ENCODE assay signal across 19 cellular contexts in genomic region chr1:61264825-61265242, GRCh38.
DNase-seq lines count a peak whose midpoint lies in the region; ATAC-seq, FAIRE-seq and TF ChIP-seq lines count a peak whose summit lies in the region.
"Had no signal": no experiment of that assay in that cellular context is flagged by ENCODE, and none has a peak within 500 bp of the region (broad histone marks: within the 10 kb centered on the region; RNA-seq: fewer than 3 reads in every experiment).

No MANE protein-coding gene starts in this region.

- no TSS peak for BruUV-seq in HepG2 (replicated peaks; lab: Mats Ljungman, UMichigan)
- BruUV-seq in K562 (replicated peaks; lab: Mats Ljungman, UMichigan): no TSS peak

- H2AFZ ChIP-seq in HepG2 (ENCODE audit: low read length): no peak overlapping the region
- peak overlapping the region; percentile 61 for H2AFZ ChIP-seq in K562 (ENCODE audit: low read depth, low read length)

- WGBS in HepG2 (ENCODE audit: low lambda C conversion rate): 6% methylated on average over 4 of the region's 4 CpGs
- 95% methylated on average over 4 of the region's 4 CpGs for WGBS in right lobe of liver (ENCODE audit: insufficient coverage, low coverage, low lambda C conversion rate, missing lambda C conversion rate)
- 35% methylated on average over 4 of the region's 4 CpGs for WGBS in K562 (ENCODE audit: insufficient coverage, low coverage, missing lambda C conversion rate)
- 83 to 87% (median 86%) methylated on average over 4 of the region's 4 CpGs for WGBS in small intestine, 3 donors
- 94 to 96% methylated on average over 4 of the region's 4 CpGs for WGBS in heart right ventricle, 2 donors

- no peaks in the 10 kb centered on the region for H3K36me3 ChIP-seq in HepG2 (replicated peaks in 1 of 2; ENCODE audit: control insufficient read depth in 1 of 2, insufficient read depth in 2 of 2, low read length in 2 of 2)
- H3K36me3 ChIP-seq in right lobe of liver: no peaks in the 10 kb centered on the region
- no peaks in the 10 kb centered on the region; the same call in 1 of the 3 replicates for H3K36me3 ChIP-seq in K562 (ENCODE audit: control insufficient read depth, insufficient read depth, low read length)
- H3K36me3 ChIP-seq in small intestine (ENCODE audit: control insufficient read depth in 2 of 2, insufficient read depth in 2 of 2, low read length in 2 of 2): no peaks in the 10 kb centered on the region
- H3K36me3 ChIP-seq in heart right ventricle: no peaks in the 10 kb centered on the region
- H3K36me3 ChIP-seq: BE2C, BLaER1 had no signal

- peak; percentile 96 for ATAC-seq in HepG2
- ATAC-seq in right lobe of liver: no peak
- peak; percentile 71 for ATAC-seq in K562
- ATAC-seq in heart right ventricle: no peak

- H3K27me3 ChIP-seq in HepG2 (ENCODE audit: control insufficient read depth in 1 of 2, insufficient read depth in 2 of 2, low read length in 2 of 2): no peaks in the 10 kb centered on the region
- H3K27me3 ChIP-seq in right lobe of liver: no peaks in the 10 kb centered on the region
- no peaks in the 10 kb centered on the region for H3K27me3 ChIP-seq in K562 (ENCODE audit: control insufficient read depth in 2 of 2, insufficient read depth in 2 of 2, low read length in 2 of 2)
- H3K27me3 ChIP-seq in small intestine (ENCODE audit: control insufficient read depth in 2 of 2, insufficient read depth in 2 of 2, low read length in 2 of 2): no peaks in the 10 kb centered on the region
- H3K27me3 ChIP-seq in heart right ventricle: no peaks in the 10 kb centered on the region
- H3K27me3 ChIP-seq: BE2C, BLaER1 had no signal

- in situ Hi-C loops in HepG2 (cut with HindIII; ENCODE audit: extremely low pct_ligation_motif_present, low pct_unique_long_range_greater_than_20kb): no loop called here
- in situ Hi-C loops in K562 (cut with MboI): no loop called here

- CTCF ChIA-PET in HepG2 (lab: Yijun Ruan, JAX; ENCODE audit: low intra/inter-chr PET ratio, low total read pairs): no interaction called here
- CTCF ChIA-PET in K562 (lab: Yijun Ruan, JAX; ENCODE audit: low intra/inter-chr PET ratio): no interaction called here

- TF ChIP-seq RAD21 in HepG2 (CRISPR knock-in tag; IDR thresholded peaks at IDR 0.05) (no peak), K562 (CRISPR knock-in tag; conservative IDR thresholded peaks at IDR 0.05 in 1 of 2, IDR thresholded peaks at IDR 0.05 in 1 of 2) (no peak)

- H3K4me1 ChIP-seq in HepG2 (ENCODE audit: insufficient read depth, low read length) (peaks cover 90% of the 10 kb centered on the region), right lobe of liver (peaks cover 0 to 19% (median 0%) of the 10 kb centered on the region in 4 donors), K562 (replicated peaks in 1 of 2; ENCODE audit: control insufficient read depth in 2 of 2, insufficient read depth in 2 of 2, low read length in 2 of 2) (peaks cover 4 to 37% of the 10 kb centered on the region in 2 experiments; a peak in 4 of 5 replicates), small intestine (ENCODE audit: control insufficient read depth in 2 of 2, insufficient read depth in 1 of 2, low read depth in 1 of 2, low read length in 1 of 2) (no peaks in the 10 kb centered on the region), heart right ventricle (peaks cover 3 to 62% (median 33%) of the 10 kb centered on the region in 9 donors)
- H3K4me1 ChIP-seq: BLaER1 had no signal

- H3K9ac ChIP-seq in HepG2 (ENCODE audit: insufficient read depth, low read depth, low read length) (0 out of 2 replicates have a peak overlapping the region, but pooled peaks have one; percentile 30), K562 (ENCODE audit: insufficient read depth in 1 of 2, low read depth in 2 of 2, low read length in 2 of 2) (peak overlapping the region in 1 of 2 experiments; percentile 39; a peak in 1 of 4 replicates)
- H3K9ac ChIP-seq: BLaER1 had no signal

- H3K4me3 ChIP-seq in HepG2 (replicated peaks in 1 of 3; ENCODE audit: insufficient read depth in 1 of 3, low read depth in 2 of 3, low read length in 3 of 3) (no peak overlapping the region; a peak in 2 of 6 replicates), right lobe of liver (no peak overlapping the region), K562 (no peak overlapping the region), small intestine (ENCODE audit: low read depth in 1 of 2, low read length in 2 of 2) (no peak overlapping the region), heart right ventricle (no peak overlapping the region)
- H3K4me3 ChIP-seq: BLaER1 had no signal

- H3K4me2 ChIP-seq in HepG2 (ENCODE audit: low read depth, low read length) (peak overlapping the region; percentile 51), K562 (ENCODE audit: insufficient read depth, low read length) (peak overlapping the region; percentile 59)
- H3K4me2 ChIP-seq: BLaER1 had no signal

- H3K9me1 ChIP-seq in K562 (ENCODE audit: control insufficient read depth, insufficient read depth, low read length): no peaks in the 10 kb centered on the region

- H3K79me2 ChIP-seq in HepG2 (ENCODE audit: insufficient read depth, low read length) (peaks cover 63% of the 10 kb centered on the region), K562 (ENCODE audit: control insufficient read depth, insufficient read depth, low read length) (peaks cover 50% of the 10 kb centered on the region)

- intact Hi-C loops in HepG2 (cut with micrococcal nuclease; ENCODE audit: unreplicated experiment): no loop called here
- intact Hi-C loops in right lobe of liver (cut with DNase I): no loop called here
- intact Hi-C loops in K562 (cut with micrococcal nuclease): no loop called here
- intact Hi-C loops in heart right ventricle (cut with DNase I): no loop called here

- DNase-seq in HepG2 (ENCODE audit: low spot score) (peak; percentile 87), right lobe of liver (no peak), K562 (ENCODE audit: extremely low read depth in 1 of 4, low spot score in 3 of 4) (peak in 2 of 4 experiments; percentile 23 to 55), small intestine (peak; percentile 23), heart right ventricle (no peak)
- no peak for DNase-seq in effector CD4-positive, alpha-beta T cell
- DNase-seq: 8988T; ACHN; BE2C; C1 segment of cervical spinal cord; CD4-positive, alpha-beta memory T cell; CD4-positive, CD25-positive, alpha-beta regulatory T cell; CD8-positive, alpha-beta memory T cell; COR-L47; DMS79 treated with DMSO at 0.1 percent for 48 hours; GF-D8 had no signal

- TF ChIP-seq POLR2A in HepG2 (IDR thresholded peaks at IDR 0.05; ENCODE audit: insufficient read depth in 1 of 2, low read depth in 2 of 2, low read length in 2 of 2): no peak
- no peak for TF ChIP-seq POLR2A in right lobe of liver (IDR thresholded peaks at IDR 0.05)
- TF ChIP-seq POLR2A in K562 (conservative IDR thresholded peaks at IDR 0.05): no peak

- peak in 1 of 2 experiments; percentile 89; a peak in 2 of 4 replicates for TF ChIP-seq EP300 in HepG2 (IDR thresholded peaks at IDR 0.05; ENCODE audit: low read depth in 2 of 2, low read length in 2 of 2)
- peak; percentile 38; the same call in 1 of the 2 replicates for TF ChIP-seq EP300 in HepG2 (CRISPR knock-in tag; IDR thresholded peaks at IDR 0.05; ENCODE audit: borderline replicate concordance)
- TF ChIP-seq EP300 in K562 (IDR thresholded peaks at IDR 0.05; ENCODE audit: low read length): no peak

- no peak for TF ChIP-seq CTCF in HepG2 (CRISPR knock-in tag; IDR thresholded peaks at IDR 0.05)
- TF ChIP-seq CTCF in right lobe of liver (IDR thresholded peaks at IDR 0.05): no peak
- no peak for TF ChIP-seq CTCF in K562 (IDR thresholded peaks at IDR 0.05 in 2 of 3, conservative IDR thresholded peaks at IDR 0.05 in 1 of 3; ENCODE audit: insufficient read depth in 2 of 3, low read depth in 1 of 3, low read length in 3 of 3)
- TF ChIP-seq CTCF in heart right ventricle (IDR thresholded peaks at IDR 0.05): no peak

- H4K20me1 ChIP-seq in HepG2 (ENCODE audit: insufficient read depth, low read length) (no peaks in the 10 kb centered on the region), K562 (replicated peaks; ENCODE audit: control insufficient read depth, insufficient read depth, low read length) (no peaks in the 10 kb centered on the region)
- H4K20me1 ChIP-seq: BLaER1 had no signal

- FAIRE-seq in HepG2 (lab: Jason Lieb, UNC): peak; percentile 94
- FAIRE-seq in K562 (lab: Jason Lieb, UNC): peak; percentile 11
- no peak for FAIRE-seq in small intestine (lab: Jason Lieb, UNC)
- FAIRE-seq: GM12891, GM19239 had no signal

- H3K27ac ChIP-seq in HepG2 (ENCODE audit: extremely low read length, insufficient read depth, low read length) (peak overlapping the region; percentile 62), right lobe of liver (no peak overlapping the region), K562 (ENCODE audit: extremely low read depth, low read depth, low read length) (peak overlapping the region; percentile 48; the same call in 2 of the 3 replicates), small intestine (ENCODE audit: low read depth in 1 of 2, low read length in 1 of 2) (no peak overlapping the region), heart right ventricle (no peak overlapping the region)
- H3K27ac ChIP-seq: BLaER1 had no signal

- H3K9me3 ChIP-seq in HepG2 (ENCODE audit: low read length) (no peaks in the 10 kb centered on the region), right lobe of liver (no peaks in the 10 kb centered on the region), K562 (replicated peaks; ENCODE audit: control insufficient read depth, insufficient read depth, low read depth, low read length) (no peaks in the 10 kb centered on the region), small intestine (ENCODE audit: control insufficient read depth, low read depth) (no peaks in the 10 kb centered on the region), heart right ventricle (no peaks in the 10 kb centered on the region)
- H3K9me3 ChIP-seq: BE2C, BLaER1 had no signal

- POLR2A ChIA-PET in HepG2 (lab: Yijun Ruan, JAX): interaction anchor here (0.7 to 1.3 kb wide), 5 partner anchors 11 to 215 kb away, joined by 3 to 7 read pairs (median 4); partner anchors contain the start of gene NFIA
- POLR2A ChIA-PET in K562 (lab: Yijun Ruan, JAX): interaction anchor here (0.7 to 2.7 kb wide), 4 partner anchors 11 to 215 kb away, joined by 3 to 16 read pairs (median 3); no protein-coding TSS in a partner anchor

TF ChIP-seq in HepG2, 621 proteins besides CTCF, POLR2A, EP300 and RAD21 (continues in another document):
- TF ChIP-seq ZFP1 (CRISPR knock-in tag; IDR thresholded peaks at IDR 0.05): 0 out of 2 replicates have a peak, but pooled peaks have one; percentile 28
- no peak for TF ChIP-seq ZNF205 (CRISPR knock-in tag; IDR thresholded peaks at IDR 0.05)
- TF ChIP-seq ZNF7 (CRISPR knock-in tag; IDR thresholded peaks at IDR 0.05): no peak
- 0 out of 2 replicates have a peak, but pooled peaks have one; percentile 20 for TF ChIP-seq MIER3 (CRISPR knock-in tag; IDR thresholded peaks at IDR 0.05; ENCODE audit: borderline replicate concordance)
- TF ChIP-seq NBN (conservative IDR thresholded peaks at IDR 0.05): no peak

TF ChIP-seq in K562, 482 proteins besides CTCF, POLR2A, EP300 and RAD21 (continues in another document):
- TF ChIP-seq PTRF (tag; IDR thresholded peaks at IDR 0.05) (no peak), TOE1 (IDR thresholded peaks at IDR 0.05; ENCODE audit: borderline replicate concordance) (no peak), TOE1 (CRISPR knock-in tag; IDR thresholded peaks at IDR 0.05; ENCODE audit: borderline replicate concordance, low read depth) (no peak), MCM7 (IDR thresholded peaks at IDR 0.05) (no peak), ZNF24 (IDR thresholded peaks at IDR 0.05) (no peak), DPF2 (IDR thresholded peaks at IDR 0.05) (0 out of 2 replicates have a peak, but pooled peaks have one; percentile 9)

Comparison
In these comparisons a context has a peak if more than half of its experiments do, and no peak if none do; other contexts are left out.
1. ATAC-seq: peak in HepG2 (single experiment) and K562 (single experiment); none in right lobe of liver (0 of 4) and heart right ventricle (0 of 8).
2. DNase-seq: peak in HepG2 (single experiment) and small intestine (single experiment); none in right lobe of liver (0 of 3), heart right ventricle (0 of 2) and effector CD4-positive, alpha-beta T cell (single experiment).
3. H3K27ac ChIP-seq: peak in HepG2 (single experiment) and K562 (single experiment); none in right lobe of liver (0 of 3), small intestine (0 of 2) and heart right ventricle (0 of 10).
4. Of the 241 proteins assayed by ChIP-seq in both HepG2 and K562: peak only in HepG2: ATF2, ATF3, BCL6, ELF4, EP300, ERF and 28 more; only in K562: ADNP and DPF2; in both: HDAC2; in neither: 196; mixed calls (peak in some experiments, not most) for 8.